Comparison of ENCODE assay signal across 21 cellular contexts in the genomic region with DNA sequence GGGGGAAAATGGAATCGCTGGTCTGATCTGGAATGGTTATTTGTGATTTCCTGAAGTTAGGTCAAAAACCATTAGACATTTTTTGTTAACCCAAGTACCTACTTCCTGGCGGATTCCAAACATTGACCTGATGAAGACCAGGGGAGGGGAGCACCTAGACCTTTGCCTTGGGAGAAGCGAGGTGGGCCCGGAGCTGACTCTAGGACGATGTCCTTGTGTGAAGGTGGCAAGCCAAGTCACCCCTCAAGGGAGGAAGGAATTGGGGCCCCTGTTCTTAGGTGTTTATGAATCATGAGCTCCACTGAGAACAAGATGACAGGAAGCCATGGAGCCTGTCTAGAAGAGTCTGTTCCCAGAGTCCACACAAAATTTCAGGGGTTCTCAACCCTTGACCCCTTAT.
DNase-seq lines count a peak whose midpoint lies in the region; TF ChIP-seq lines count a peak whose summit lies in the region.
"Had no signal": no experiment of that assay in that cellular context is flagged by ENCODE, and none has a peak within 500 bp of the region (broad histone marks: within the 10 kb centered on the region; RNA-seq: fewer than 3 reads in every experiment).

No MANE protein-coding gene starts in this region.

- CTCF ChIA-PET in CD8-positive, alpha-beta memory T cell (lab: Charles Lee), result no interaction called here

- H3K9ac ChIP-seq in colonic mucosa (ENCODE audit: low read depth in 2 of 2, low read length in 2 of 2), result no peak overlapping the region
- no peak overlapping the region for H3K9ac ChIP-seq in mesenchymal stem cell (ENCODE audit: low read length)
- H3K9ac ChIP-seq in rectal smooth muscle tissue (ENCODE audit: low read length), result no peak overlapping the region
- H3K9ac ChIP-seq: BLaER1, KMS-11 had no signal

- peak overlapping the region; percentile 32 to 100 for H2BK12ac ChIP-seq in mesenchymal stem cell (ENCODE audit: low read length in 2 of 2)

- H3K27me3 ChIP-seq in colonic mucosa (no peaks in the 10 kb centered on the region), mesenchymal stem cell (ENCODE audit: control insufficient read depth in 1 of 2, insufficient read depth in 1 of 2, low read length in 2 of 2) (peaks cover 22 to 65% of the 10 kb centered on the region in 2 experiments), rectal smooth muscle tissue (ENCODE audit: control insufficient read depth, insufficient read depth, low read length) (peaks cover 3% of the 10 kb centered on the region), vagina (no peaks in the 10 kb centered on the region)
- peaks cover 6% of the 10 kb centered on the region for H3K27me3 ChIP-seq in CD8-positive, alpha-beta memory T cell (ENCODE audit: insufficient read depth, low read length, poor library complexity, severe bottlenecking)
- H3K27me3 ChIP-seq: BLaER1 had no signal

- H2BK120ac ChIP-seq in mesenchymal stem cell (ENCODE audit: low read depth, low read length), result peak overlapping the region; percentile 95

- peak overlapping the region; percentile 44 for H2BK15ac ChIP-seq in mesenchymal stem cell (ENCODE audit: low read depth, poor library complexity, severe bottlenecking)

- H3K14ac ChIP-seq in mesenchymal stem cell (ENCODE audit: low read length in 2 of 2), result no peak overlapping the region

- 35% methylated on average over 5 of the region's 5 CpGs for WGBS in mesenchymal stem cell

- H3K4me2 ChIP-seq in mesenchymal stem cell (ENCODE audit: low read length, poor library complexity, severe bottlenecking), result no peak overlapping the region
- H3K4me2 ChIP-seq: BLaER1, KMS-11 had no signal

- H3K4me3 ChIP-seq in colonic mucosa (no peak overlapping the region), mesenchymal stem cell (ENCODE audit: insufficient read depth in 1 of 2, low read depth in 1 of 2, low read length in 2 of 2) (no peak overlapping the region), rectal smooth muscle tissue (ENCODE audit: low read length) (no peak overlapping the region), vagina (no peak overlapping the region)
- H3K4me3 ChIP-seq in CD8-positive, alpha-beta memory T cell (ENCODE audit: low read length), result no peak overlapping the region
- H3K4me3 ChIP-seq: BLaER1 had no signal

- H3K18ac ChIP-seq in mesenchymal stem cell (ENCODE audit: low read depth in 1 of 2, low read length in 2 of 2), result peak overlapping the region; percentile 35 to 96

- no peaks in the 10 kb centered on the region for H3K4me1 Mint-ChIP-seq in CD8-positive, alpha-beta memory T cell

- no peak overlapping the region for H3K4me3 Mint-ChIP-seq in CD8-positive, alpha-beta memory T cell
- H3K4me3 Mint-ChIP-seq: CD4-positive, alpha-beta T cell; H9 had no signal

- H3K36me3 Mint-ChIP-seq in CD8-positive, alpha-beta memory T cell, result no peaks in the 10 kb centered on the region

- peaks cover 0 to 2% (median 0%) of the 10 kb centered on the region in 5 donors for H3K9me3 Mint-ChIP-seq in CD8-positive, alpha-beta memory T cell
- H3K9me3 Mint-ChIP-seq: CD4-positive, alpha-beta T cell; H9 had no signal

- peak overlapping the region; percentile 83 for H3K27ac ChIP-seq in colonic mucosa
- H3K27ac ChIP-seq in mesenchymal stem cell (ENCODE audit: low read length, poor library complexity, severe bottlenecking), result no peak overlapping the region
- peak overlapping the region; percentile 92 for H3K27ac ChIP-seq in rectal smooth muscle tissue (ENCODE audit: low read depth, low read length)
- peak overlapping the region; percentile 53 for H3K27ac ChIP-seq in vagina
- no peak overlapping the region for H3K27ac ChIP-seq in CD8-positive, alpha-beta memory T cell (ENCODE audit: low read depth, low read length)
- H3K27ac ChIP-seq: BLaER1, KMS-11 had no signal

- no peak for TF ChIP-seq POLR2A in vagina (IDR thresholded peaks at IDR 0.05)

- no peak overlapping the region for H2BK5ac ChIP-seq in mesenchymal stem cell (ENCODE audit: low read depth, low read length, poor library complexity, severe bottlenecking)

- TF ChIP-seq CTCF in colonic mucosa (IDR thresholded peaks at IDR 0.05), result no peak
- TF ChIP-seq CTCF in vagina (IDR thresholded peaks at IDR 0.05), result no peak

- H2AK5ac ChIP-seq in mesenchymal stem cell (ENCODE audit: low read length, severe bottlenecking), result no peak overlapping the region

- no peak overlapping the region for H3K27ac Mint-ChIP-seq in CD8-positive, alpha-beta memory T cell
- H3K27ac Mint-ChIP-seq: CD4-positive, alpha-beta T cell; H9 had no signal

- no peaks in the 10 kb centered on the region for H3K79me1 ChIP-seq in mesenchymal stem cell (replicated peaks; ENCODE audit: low read length, poor library complexity, severe bottlenecking)

- peak overlapping the region; percentile 92 for H4K91ac ChIP-seq in mesenchymal stem cell (ENCODE audit: low read length)

- peaks cover 8 to 28% of the 10 kb centered on the region in 2 donors for H3K27me3 Mint-ChIP-seq in CD8-positive, alpha-beta memory T cell

- no peaks in the 10 kb centered on the region for H3K9me3 ChIP-seq in colonic mucosa
- no peaks in the 10 kb centered on the region for H3K9me3 ChIP-seq in mesenchymal stem cell (ENCODE audit: control insufficient read depth, low read length)
- no peaks in the 10 kb centered on the region for H3K9me3 ChIP-seq in vagina
- no peaks in the 10 kb centered on the region for H3K9me3 ChIP-seq in CD8-positive, alpha-beta memory T cell (ENCODE audit: low read length)
- H3K9me3 ChIP-seq: BLaER1, Caco-2 had no signal

- no peak overlapping the region for H3K23ac ChIP-seq in mesenchymal stem cell (ENCODE audit: low read length in 2 of 2)

- intact Hi-C loops in colonic mucosa (cut with DNase I), result no loop called here
- intact Hi-C loops in vagina (cut with DNase I), result no loop called here

- POLR2A ChIA-PET in CD8-positive, alpha-beta memory T cell (lab: Charles Lee), result no interaction called here

- H4K8ac ChIP-seq in mesenchymal stem cell (ENCODE audit: low read length), result peak overlapping the region; percentile 93

- peak overlapping the region; percentile 42 to 88 for H3K4ac ChIP-seq in mesenchymal stem cell (ENCODE audit: low read depth in 1 of 2, low read length in 2 of 2)

- DNase-seq in colonic mucosa (no peak), mesenchymal stem cell (peak; percentile 58), vagina (ENCODE audit: extremely low spot score in 2 of 2) (no peak), iPS-NIHi7 (ENCODE audit: extremely low spot score) (no peak)
- DNase-seq in stimulated activated CD8-positive, alpha-beta memory T cell treated with anti-CD3 and anti-CD28 coated beads, Interleukin-4, amount 100 ng/mL, for 48 hours, result no peak
- no peak for DNase-seq in CD8-positive, alpha-beta memory T cell
- DNase-seq: Caco-2; CD4-positive, alpha-beta T cell; DMS 273 treated with DMSO at 0.1 percent for 48 hours; DMS79 treated with DMSO at 0.1 percent for 48 hours; H9; MV-4-11; NCI-H1105 treated with DMSO at 0.1 percent for 48 hours; NCI-H2029 treated with DMSO at 0.1 percent for 48 hours; NCI-H2171; NCI-H526 treated with DMSO at 0.1 percent for 48 hours; OCI-M1; Right ventricle myocardium superior had no signal

- H2AFZ ChIP-seq in mesenchymal stem cell (ENCODE audit: low read depth, low read length), result no peak overlapping the region

- H3K36me3 ChIP-seq in colonic mucosa, result no peaks in the 10 kb centered on the region
- H3K36me3 ChIP-seq in mesenchymal stem cell (ENCODE audit: control insufficient read depth in 1 of 2, insufficient read depth in 2 of 2, low read depth in 1 of 2, low read length in 2 of 2), result no peaks in the 10 kb centered on the region
- no peaks in the 10 kb centered on the region for H3K36me3 ChIP-seq in rectal smooth muscle tissue (ENCODE audit: control insufficient read depth, insufficient read depth, low read length)
- no peaks in the 10 kb centered on the region for H3K36me3 ChIP-seq in vagina
- no peaks in the 10 kb centered on the region for H3K36me3 ChIP-seq in CD8-positive, alpha-beta memory T cell (ENCODE audit: insufficient read depth, low read length)
- H3K36me3 ChIP-seq: BLaER1 had no signal

- H3K4me1 ChIP-seq in colonic mucosa (no peaks in the 10 kb centered on the region), mesenchymal stem cell (ENCODE audit: control insufficient read depth, insufficient read depth, low read depth, low read length) (peaks cover 3% of the 10 kb centered on the region), rectal smooth muscle tissue (ENCODE audit: control insufficient read depth, insufficient read depth, low read length) (peaks cover 55% of the 10 kb centered on the region), vagina (peaks cover 29% of the 10 kb centered on the region)
- H3K4me1 ChIP-seq in CD8-positive, alpha-beta memory T cell (ENCODE audit: insufficient read depth, low read length), result no peaks in the 10 kb centered on the region
- H3K4me1 ChIP-seq: Caco-2 had no signal

Comparison
In these comparisons a context has a peak if more than half of its experiments do, and no peak if none do; other contexts are left out.
1. H3K27ac ChIP-seq: peak in colonic mucosa (single experiment), rectal smooth muscle tissue (single experiment) and vagina (single experiment); none in mesenchymal stem cell (single experiment) and CD8-positive, alpha-beta memory T cell (single experiment).